In the genomic region with DNA sequence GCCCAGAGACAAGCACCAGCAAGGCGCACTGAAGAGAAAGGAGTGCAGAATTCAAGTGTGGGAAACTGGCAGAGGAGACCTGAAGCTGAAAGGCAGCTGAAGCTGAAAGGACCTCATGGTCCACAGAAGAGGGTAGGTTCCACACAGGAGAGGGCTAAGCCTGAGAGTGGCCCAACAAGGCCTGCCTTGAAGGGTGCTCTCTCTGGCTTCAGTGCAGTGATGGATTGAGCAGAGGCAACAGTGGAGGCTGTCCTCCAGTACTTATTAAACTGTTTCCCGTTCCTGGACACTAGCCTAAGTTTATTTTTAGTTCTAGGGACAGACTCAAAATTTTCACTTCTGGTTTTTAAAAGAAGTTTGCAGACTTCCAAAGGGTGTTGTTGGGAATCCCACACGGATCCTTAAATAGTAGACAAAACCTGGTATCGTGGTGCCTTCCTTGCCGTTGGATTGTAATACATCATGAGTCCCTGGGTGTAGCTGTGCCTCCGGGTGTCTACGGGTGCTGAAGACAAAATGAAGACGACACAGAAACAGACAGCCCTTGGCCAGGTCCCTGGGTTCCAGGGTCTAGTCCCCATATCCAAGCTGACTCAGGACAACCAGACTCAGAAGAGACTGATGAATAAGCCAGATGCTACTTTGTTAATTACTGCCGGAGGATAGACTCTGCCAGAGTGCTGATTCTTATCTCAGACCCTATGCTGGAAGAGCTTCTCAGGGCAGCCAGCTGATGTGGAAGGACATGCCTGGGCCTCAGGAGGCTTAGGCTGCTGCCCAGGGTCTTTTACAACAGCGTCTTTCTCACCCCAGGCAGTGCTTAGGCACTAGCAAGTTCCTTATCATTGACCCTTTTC, we compare ENCODE assay signal across 11 cellular contexts. TPM values are rescaled to one million over a fixed set of nuclear protein-coding genes. Genes with fewer than 3 reads are reported as not detected.
DNase-seq lines count a peak whose midpoint lies in the region; ATAC-seq, FAIRE-seq and TF ChIP-seq lines count a peak whose summit lies in the region.
"Had no signal": no experiment of that assay in that cellular context is flagged by ENCODE, and none has a peak within 500 bp of the region (broad histone marks: within the 10 kb centered on the region; RNA-seq: fewer than 3 reads in every experiment).

No MANE protein-coding gene starts in this region.

- TF ChIP-seq POLR2A in K562 (conservative IDR thresholded peaks at IDR 0.05) (no peak), vagina (IDR thresholded peaks at IDR 0.05) (no peak)

- FAIRE-seq in K562 (lab: Jason Lieb, UNC), result peak; percentile 69

- intact Hi-C loops in Right ventricle myocardium inferior (cut with DNase I), result no loop called here
- intact Hi-C loops in cardiac septum (cut with DNase I), result no loop called here
- intact Hi-C loops in K562 (cut with micrococcal nuclease), result no loop called here
- intact Hi-C loops in vagina (cut with DNase I), result no loop called here
- intact Hi-C loops in PC-9 (cut with micrococcal nuclease; ENCODE audit: unreplicated experiment), result no loop called here

- no peaks in the 10 kb centered on the region for H3K79me2 ChIP-seq in K562 (ENCODE audit: control insufficient read depth, insufficient read depth, low read length)
- no peaks in the 10 kb centered on the region for H3K79me2 ChIP-seq in PC-9 (ENCODE audit: low read depth)

- no peaks in the 10 kb centered on the region for H4K20me1 ChIP-seq in K562 (replicated peaks; ENCODE audit: control insufficient read depth, insufficient read depth, low read length)
- H4K20me1 ChIP-seq in PC-9 (ENCODE audit: insufficient read depth), result no peaks in the 10 kb centered on the region

- H3K36me3 ChIP-seq in K562 (ENCODE audit: control insufficient read depth, insufficient read depth, low read length) (no peaks in the 10 kb centered on the region), vagina (no peaks in the 10 kb centered on the region), PC-9 (ENCODE audit: low read depth) (no peaks in the 10 kb centered on the region)
- H3K36me3 ChIP-seq: upper lobe of right lung had no signal

- H3K9me1 ChIP-seq in K562 (ENCODE audit: control insufficient read depth, insufficient read depth, low read length), result no peaks in the 10 kb centered on the region

- H3K27me3 ChIP-seq in K562 (ENCODE audit: control insufficient read depth in 2 of 2, insufficient read depth in 2 of 2, low read length in 2 of 2), result no peaks in the 10 kb centered on the region
- no peaks in the 10 kb centered on the region for H3K27me3 ChIP-seq in vagina
- no peaks in the 10 kb centered on the region for H3K27me3 ChIP-seq in PC-9 (ENCODE audit: insufficient read depth, low read depth)
- H3K27me3 ChIP-seq: upper lobe of right lung had no signal

- H2AFZ ChIP-seq in K562 (ENCODE audit: low read depth, low read length), result 0 out of 2 replicates have a peak overlapping the region, but pooled peaks have one; percentile 22
- no peak overlapping the region for H2AFZ ChIP-seq in PC-9

- CTCF ChIA-PET in K562 (lab: Yijun Ruan, JAX; ENCODE audit: low intra/inter-chr PET ratio), result no interaction called here
- CTCF ChIA-PET in PC-9 (lab: Charles Lee), result interaction anchor here (0.6 kb wide), 1 partner anchor 12 kb away, joined by 3 read pairs; no protein-coding TSS in a partner anchor

- H3K27ac ChIP-seq in K562 (ENCODE audit: extremely low read depth, low read depth, low read length), result no peak overlapping the region
- peak overlapping the region; percentile 20 for H3K27ac ChIP-seq in vagina
- no peak overlapping the region for H3K27ac ChIP-seq in PC-9
- H3K27ac ChIP-seq: upper lobe of right lung had no signal

- H3K9me3 ChIP-seq in K562 (replicated peaks; ENCODE audit: control insufficient read depth, insufficient read depth, low read depth, low read length) (no peaks in the 10 kb centered on the region), vagina (no peaks in the 10 kb centered on the region), PC-9 (ENCODE audit: insufficient read depth, low read depth) (no peaks in the 10 kb centered on the region)
- H3K9me3 ChIP-seq: upper lobe of right lung had no signal

- peaks cover 0 to 4% of the 10 kb centered on the region in 2 experiments; a peak in 2 of 5 replicates for H3K4me1 ChIP-seq in K562 (replicated peaks in 1 of 2; ENCODE audit: control insufficient read depth in 2 of 2, insufficient read depth in 2 of 2, low read length in 2 of 2)
- H3K4me1 ChIP-seq in vagina, result peaks cover 7% of the 10 kb centered on the region
- no peaks in the 10 kb centered on the region for H3K4me1 ChIP-seq in PC-9 (replicated peaks; ENCODE audit: insufficient read depth)

- in situ Hi-C loops in K562 (cut with MboI), result no loop called here

- peak; percentile 46 for ATAC-seq in Right ventricle myocardium inferior
- peak; percentile 66 for ATAC-seq in K562
- ATAC-seq in left lobe of liver, result peak; percentile 43
- ATAC-seq: upper lobe of right lung had no signal

- WGBS in K562 (ENCODE audit: insufficient coverage, low coverage, missing lambda C conversion rate), result 31% methylated on average over 10 of the region's 10 CpGs

- H3K9ac ChIP-seq in K562 (ENCODE audit: insufficient read depth in 1 of 2, low read depth in 2 of 2, low read length in 2 of 2), result no peak overlapping the region

- no peak for DNase-seq in Right ventricle myocardium inferior (ENCODE audit: missing footprints)
- DNase-seq in cardiac septum (ENCODE audit: low spot score), result no peak
- DNase-seq in K562 (ENCODE audit: extremely low read depth in 1 of 4, low spot score in 3 of 4), result peak in 3 of 4 experiments; percentile 17 to 32 (median 30)
- DNase-seq in left lobe of liver (ENCODE audit: low spot score), result no peak
- no peak for DNase-seq in vagina (ENCODE audit: extremely low spot score in 2 of 2)
- no peak for DNase-seq in NCI-H146 (lab: John Stamatoyannopoulos, UW)
- DNase-seq in PC-9, result no peak
- no peak for DNase-seq in A172 (ENCODE audit: low spot score)
- DNase-seq: NCI-H187, right cardiac atrium, upper lobe of right lung had no signal

- POLR2A ChIA-PET in K562 (lab: Yijun Ruan, JAX), result interaction anchor here (0.5 to 0.9 kb wide), 3 partner anchors 10 to 19 kb away, joined by 3 to 5 read pairs (median 3); no protein-coding TSS in a partner anchor
- POLR2A ChIA-PET in PC-9 (lab: Charles Lee; ENCODE audit: unreplicated experiment), result no interaction called here

- H3F3A ChIP-seq in PC-9 (ENCODE audit: insufficient read depth, low read depth), result 0 out of 2 replicates have a peak, but pooled peaks cover 5% of the 10 kb centered on the region

- BruUV-seq in K562 (replicated peaks; lab: Mats Ljungman, UMichigan) (no TSS peak), PC-9 (replicated peaks; lab: Mats Ljungman, UMichigan) (no TSS peak)

- no peaks in the 10 kb centered on the region for H3K9me2 ChIP-seq in PC-9 (ENCODE audit: insufficient read depth)

- no peak overlapping the region for H3K4me2 ChIP-seq in K562 (ENCODE audit: insufficient read depth, low read length)
- no peak overlapping the region for H3K4me2 ChIP-seq in PC-9

- no peak for TF ChIP-seq EP300 in K562 (IDR thresholded peaks at IDR 0.05; ENCODE audit: low read length)

- TF ChIP-seq CTCF in K562 (IDR thresholded peaks at IDR 0.05 in 2 of 3, conservative IDR thresholded peaks at IDR 0.05 in 1 of 3; ENCODE audit: insufficient read depth in 2 of 3, low read depth in 1 of 3, low read length in 3 of 3) (no peak), vagina (IDR thresholded peaks at IDR 0.05) (no peak), PC-9 (conservative IDR thresholded peaks at IDR 0.05) (no peak)

- TF ChIP-seq RAD21 in K562 (CRISPR knock-in tag; conservative IDR thresholded peaks at IDR 0.05 in 1 of 2, IDR thresholded peaks at IDR 0.05 in 1 of 2), result no peak

- no peak overlapping the region for H3K4me3 ChIP-seq in K562
- H3K4me3 ChIP-seq in vagina, result no peak overlapping the region
- H3K4me3 ChIP-seq in PC-9, result no peak overlapping the region
- H3K4me3 ChIP-seq: upper lobe of right lung had no signal

RNA-seq across cellular contexts. Expression of gene CMTM4, which starts 7.0 kb away (rescaled TPM):
- 10.9 TPM for total RNA-seq in Right ventricle myocardium inferior
- total RNA-seq in cardiac septum, result 10.4 TPM
- 32.4 and 38.7 TPM in 2 replicates for total RNA-seq in K562 (2011; cell fraction: chromatin; rRNA removed; ENCODE audit: low replicate concordance)
- 32.0 and 33.0 TPM in 2 replicates for total RNA-seq in K562 (2011; cell fraction: nucleolus; rRNA removed)
- total RNA-seq in K562 (2011; cell fraction: nucleoplasm; rRNA removed), result 38.0 and 47.5 TPM in 2 replicates
- 11.6 and 13.3 TPM in 2 replicates for total RNA-seq in K562 (2014; rRNA removed)
- 14.9 and 15.2 TPM in 2 replicates for total RNA-seq in K562 (2014; rRNA removed; fragmentation: Illumina TruSeq; extraction: Trizol)
- total RNA-seq in K562 (2015; rRNA removed; fragmentation: Illumina TruSeq; extraction: Trizol), result 11.1 and 12.3 TPM in 2 replicates
- total RNA-seq in K562 (2021), result 19.5 and 19.9 TPM in 2 replicates
- polyA plus RNA-seq in K562 (2011; rRNA removed), result 21.3 and 24.0 TPM in 2 replicates
- polyA plus RNA-seq in K562 (2011; cell fraction: cytosol; rRNA removed), result 19.3 and 28.8 TPM in 2 replicates
- 57.4 and 63.9 TPM in 2 replicates for polyA plus RNA-seq in K562 (2011; cell fraction: nucleus; rRNA removed)
- 9.5 and 12.6 TPM in 2 replicates for polyA plus RNA-seq in K562 (2012)
- 12.5 and 12.9 TPM in 2 replicates for polyA plus RNA-seq in K562 (2014; fragmentation: Illumina TruSeq; extraction: Trizol)
- polyA plus RNA-seq in K562 (2014; fragmentation: Nextera tagmentation; extraction: Ambion mirVana), result 1 to 10 TPM; 2.0 to 2.3 TPM
- polyA plus RNA-seq in K562 (2014; rRNA removed), result 13.5 and 16.2 TPM in 2 replicates
- polyA minus RNA-seq in K562 (2011; rRNA and poly(A)+ RNA removed), result 22.2 and 25.2 TPM in 2 replicates
- 17.4 and 18.7 TPM in 2 replicates for polyA minus RNA-seq in K562 (2011; cell fraction: cytosol; rRNA and poly(A)+ RNA removed)
- polyA minus RNA-seq in K562 (2011; cell fraction: nucleus; rRNA and poly(A)+ RNA removed), result 13.3 and 20.4 TPM in 2 replicates
- 8.0 TPM for total RNA-seq in left lobe of liver
- total RNA-seq in vagina, result 15.7 TPM
- total RNA-seq in PC-9 (2021), result 81.3 and 105 TPM in 2 replicates
- 34.8 and 35.0 TPM in 2 replicates for total RNA-seq in A172 (2014; rRNA removed; shearing (Covaris generic))

RNA-seq across cellular contexts. Expression of gene DYNC1LI2, which starts 47.8 kb away (rescaled TPM):
- total RNA-seq in Right ventricle myocardium inferior (76.6 TPM), cardiac septum (123 TPM), K562 (2014; rRNA removed) (33.3 and 53.3 TPM in 2 replicates), K562 (2014; rRNA removed; fragmentation: Illumina TruSeq; extraction: Trizol) (35.1 and 40.0 TPM in 2 replicates), K562 (2015; rRNA removed; fragmentation: Illumina TruSeq; extraction: Trizol) (38.2 and 39.7 TPM in 2 replicates), K562 (2021) (40.8 and 48.9 TPM in 2 replicates), left lobe of liver (44.0 TPM), vagina (149 TPM), PC-9 (2021) (92.7 and 109 TPM in 2 replicates)
- 247 and 297 TPM in 2 replicates for total RNA-seq in K562 (2011; cell fraction: chromatin; rRNA removed; ENCODE audit: low replicate concordance)
- 102 and 117 TPM in 2 replicates for total RNA-seq in K562 (2011; cell fraction: nucleolus; rRNA removed)
- 156 and 208 TPM in 2 replicates for total RNA-seq in K562 (2011; cell fraction: nucleoplasm; rRNA removed)
- polyA plus RNA-seq in K562 (2011; rRNA removed) (40.2 and 44.5 TPM in 2 replicates), K562 (2014; fragmentation: Illumina TruSeq; extraction: Trizol) (31.7 and 39.4 TPM in 2 replicates), K562 (2014; fragmentation: Nextera tagmentation; extraction: Ambion mirVana) (1 to 10 TPM; 5.1 to 7.0 TPM), K562 (2014; rRNA removed) (47.6 and 47.8 TPM in 2 replicates)
- 16.7 and 24.3 TPM in 2 replicates for polyA plus RNA-seq in K562 (2011; cell fraction: cytosol; rRNA removed)
- 140 and 177 TPM in 2 replicates for polyA plus RNA-seq in K562 (2011; cell fraction: nucleus; rRNA removed)
- 25.0 and 29.6 TPM in 2 replicates for polyA plus RNA-seq in K562 (2012)
- 35.7 and 40.6 TPM in 2 replicates for polyA minus RNA-seq in K562 (2011; rRNA and poly(A)+ RNA removed)
- 22.7 and 23.1 TPM in 2 replicates for polyA minus RNA-seq in K562 (2011; cell fraction: cytosol; rRNA and poly(A)+ RNA removed)
- polyA minus RNA-seq in K562 (2011; cell fraction: nucleus; rRNA and poly(A)+ RNA removed), result 47.3 and 62.5 TPM in 2 replicates
- 57.1 and 59.0 TPM in 2 replicates for total RNA-seq in A172 (2014; rRNA removed; shearing (Covaris generic))

Comparison
In these comparisons a context has a peak if more than half of its experiments do, and no peak if none do; other contexts are left out.
1. DNase-seq: peak in K562 (3 of 4); none in Right ventricle myocardium inferior (single experiment), cardiac septum (single experiment), left lobe of liver (single experiment), vagina (0 of 2), NCI-H146 (single experiment), PC-9 (0 of 2) and A172 (single experiment).
2. Peak in every context shown above with its lines, with median percentiles within 50 percentile points of each other: ATAC-seq.